In the genomic region with DNA sequence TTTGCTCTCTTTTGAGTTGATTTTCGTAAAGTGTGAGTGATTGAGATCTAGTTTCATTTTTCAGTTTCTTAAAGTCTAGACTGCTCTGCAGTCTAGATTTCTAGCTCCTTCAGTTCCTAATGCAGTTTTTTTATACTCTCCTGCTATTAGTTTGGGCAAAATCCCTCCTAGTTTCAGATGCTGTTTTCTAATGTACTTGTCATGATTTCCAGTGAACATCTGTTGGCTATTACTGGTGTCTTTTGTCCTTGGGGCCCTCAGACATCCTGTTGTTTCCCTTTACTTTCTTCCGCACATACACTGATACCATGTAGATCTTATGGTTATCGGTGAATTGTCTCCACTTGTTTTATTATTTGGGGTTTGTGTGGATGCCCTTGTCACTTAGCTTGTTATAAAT, we compare ENCODE assay signal across 29 cellular contexts.
"Had no signal": no experiment of that assay in that cellular context is flagged by ENCODE, and none has a peak within 500 bp of the region (broad histone marks: within the 10 kb centered on the region; RNA-seq: fewer than 3 reads in every experiment).

No MANE protein-coding gene starts in this region.

- H3K27ac Mint-ChIP-seq: dendritic cell treated with granulocyte-macrophage colony-stimulating factor and Interleukin-4, amounts not matched to agents 40 ng/mL and 50 ng/mL, for 4 days; endodermal cell; immature natural killer cell; memory B cell; naive B cell; natural killer cell treated with Interleukin-12 subunit alpha and Interleukin-12 subunit beta and Interleukin-15 and Interleukin-18, amount 100 ng/mL, for 72 hours; stimulated activated memory B cell treated with anti-CD40 and anti-IgM and Interleukin-4, amounts not matched to agents 10 μg/mL and 1 μg/mL and 100 μg/mL, for 72 hours; type B pancreatic cell had no signal

- H3K9me3 ChIP-seq: colonic mucosa, esophagus muscularis mucosa, ovary, psoas muscle, testis, tibial artery had no signal

- H3K27me3 ChIP-seq: colonic mucosa, esophagus muscularis mucosa, foreskin keratinocyte, ovary, spleen, testis, tibial artery had no signal

- H3K27ac ChIP-seq: colonic mucosa, esophagus muscularis mucosa, foreskin keratinocyte, ovary, psoas muscle, skin epidermis, spleen, testis, tibial artery had no signal

- H3K27me3 Mint-ChIP-seq: dendritic cell treated with granulocyte-macrophage colony-stimulating factor and Interleukin-4, amounts not matched to agents 40 ng/mL and 50 ng/mL, for 4 days; naive B cell; natural killer cell treated with Interleukin-12 subunit alpha and Interleukin-12 subunit beta and Interleukin-15 and Interleukin-18, amount 100 ng/mL, for 72 hours; stimulated activated memory B cell treated with anti-CD40 and anti-IgM and Interleukin-4, amounts not matched to agents 10 μg/mL and 1 μg/mL and 100 μg/mL, for 72 hours; type B pancreatic cell had no signal

- H3K36me3 ChIP-seq: colonic mucosa, esophagus muscularis mucosa, ovary, spleen, tibial artery had no signal

- H3K9me3 Mint-ChIP-seq: endodermal cell had no signal

- H3K36me3 Mint-ChIP-seq: immature natural killer cell; memory B cell; naive B cell; natural killer cell treated with Interleukin-12 subunit alpha and Interleukin-12 subunit beta and Interleukin-15 and Interleukin-18, amount 100 ng/mL, for 72 hours; stimulated activated memory B cell treated with anti-CD40 and anti-IgM and Interleukin-4, amounts not matched to agents 10 μg/mL and 1 μg/mL and 100 μg/mL, for 72 hours; type B pancreatic cell had no signal

- ATAC-seq: foreskin keratinocyte; natural killer cell treated with Interleukin-12 subunit alpha and Interleukin-12 subunit beta and Interleukin-15 and Interleukin-18, amount 100 ng/mL, for 72 hours; psoas muscle; right cardiac atrium; stimulated activated memory B cell treated with anti-CD40 and anti-IgM and Interleukin-4, amounts not matched to agents 10 μg/mL and 1 μg/mL and 100 μg/mL, for 72 hours; stimulated activated naive CD8-positive, alpha-beta T cell treated with anti-CD3 and anti-CD28 coated beads, Interleukin-15, Interleukin-2, amounts not matched to agents 100 U/mL and 50 U/mL, for 24 hours had no signal

- H3K4me1 Mint-ChIP-seq: endodermal cell; immature natural killer cell; memory B cell; naive B cell; stimulated activated memory B cell treated with anti-CD40 and anti-IgM and Interleukin-4, amounts not matched to agents 10 μg/mL and 1 μg/mL and 100 μg/mL, for 72 hours had no signal

- H3K4me3 ChIP-seq: colonic mucosa, esophagus muscularis mucosa, lung, ovary, psoas muscle, skin epidermis, spleen, testis, tibial artery had no signal

- H3K4me3 Mint-ChIP-seq: dendritic cell treated with granulocyte-macrophage colony-stimulating factor and Interleukin-4, amounts not matched to agents 40 ng/mL and 50 ng/mL, for 4 days; endodermal cell; immature natural killer cell; memory B cell; naive B cell; natural killer cell treated with Interleukin-12 subunit alpha and Interleukin-12 subunit beta and Interleukin-15 and Interleukin-18, amount 100 ng/mL, for 72 hours; stimulated activated memory B cell treated with anti-CD40 and anti-IgM and Interleukin-4, amounts not matched to agents 10 μg/mL and 1 μg/mL and 100 μg/mL, for 72 hours; type B pancreatic cell had no signal

- H3K4me1 ChIP-seq: colonic mucosa, esophagus muscularis mucosa, foreskin keratinocyte, psoas muscle, spleen, testis, tibial artery had no signal

- DNase-seq: colonic mucosa; effector CD8-positive, alpha-beta T cell; endodermal cell; foreskin keratinocyte; glutamatergic neuron; hypothalamus; immature natural killer cell; islet precursor cell; kidney glomerular epithelial cell; naive B cell; occipital lobe; ovary; posterior cingulate gyrus; psoas muscle; right cardiac atrium; spleen; stimulated activated CD4-positive, alpha-beta T cell treated with anti-CD3 and anti-CD28 coated beads, Interleukin-4, amount 100 ng/mL, for 4 hours; stimulated activated naive CD8-positive, alpha-beta T cell treated with anti-CD3 and anti-CD28 coated beads, Interleukin-15, Interleukin-2, amounts not matched to agents 100 U/mL and 50 U/mL, for 24 hours; substantia nigra; testis; tibial artery had no signal
